In the genomic region with DNA sequence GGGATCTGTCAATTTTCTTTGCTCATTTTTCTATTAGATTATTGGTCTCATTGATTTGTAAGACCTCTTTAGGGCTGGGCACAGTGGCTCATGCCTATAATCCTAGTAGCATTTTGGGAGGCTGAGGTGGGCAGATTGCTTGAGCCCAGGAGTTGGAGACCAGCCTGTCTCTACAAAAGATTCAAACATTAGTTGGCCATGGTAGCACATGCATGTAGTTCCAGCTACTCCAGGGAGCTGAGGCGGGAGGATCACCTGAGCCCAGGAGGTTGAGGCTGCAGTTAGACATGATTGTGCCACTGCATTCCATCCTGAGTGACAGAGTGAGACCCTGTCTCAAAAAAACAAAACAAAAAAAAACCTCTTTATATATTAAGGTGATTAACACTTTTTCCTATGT, we compare ENCODE assay signal across 1 cellular context.
A peak's percentile ranks its signal among the peaks of the same experiment; 100 is the strongest.
TF ChIP-seq lines count a peak whose summit lies in the region.

No MANE protein-coding gene starts in this region.

TF ChIP-seq in HepG2, 621 proteins besides CTCF, POLR2A, EP300 and RAD21:
- TF ChIP-seq ZNF24 (IDR thresholded peaks at IDR 0.05) (no peak), CREM (IDR thresholded peaks at IDR 0.05) (0 out of 2 replicates have a peak, but pooled peaks have one; percentile 3), CREM (CRISPR knock-in tag; IDR thresholded peaks at IDR 0.05) (no peak), CHD4 (IDR thresholded peaks at IDR 0.05; ENCODE audit: borderline replicate concordance, low read length) (peak; percentile 45; the same call in 1 of the 2 replicates)
